Comparison of ENCODE assay signal across 25 cellular contexts in genomic region chr12:14479004-14479403, GRCh38.
"Had no signal": no experiment of that assay in that cellular context is flagged by ENCODE, and none has a peak within 500 bp of the region (broad histone marks: within the 10 kb centered on the region; RNA-seq: fewer than 3 reads in every experiment).

No MANE protein-coding gene starts in this region.

- DNase-seq: activated CD4-positive, alpha-beta T cell treated with anti-CD3 and anti-CD28 coated beads for 4 hours; activated CD8-positive, alpha-beta memory T cell treated with anti-CD3 and anti-CD28 coated beads, Interleukin-2, amount 50 U/mL, for 48 hours; activated naive CD4-positive, alpha-beta T cell treated with Interleukin-2 at 50 U/mL for 16 hours; cerebellar nuclear complex; endodermal cell; head of caudate nucleus; hypothalamus; left ventricle myocardium inferior; ovary; stimulated activated CD4-positive, alpha-beta T cell treated with anti-CD3 and anti-CD28 coated beads, Interleukin-2, amount 100 ng/mL, for 48 hours; stimulated activated CD8-positive, alpha-beta memory T cell treated with anti-CD3 and anti-CD28 coated beads, Interleukin-4, amount 100 ng/mL, for 48 hours; stimulated activated naive CD4-positive, alpha-beta T cell; substantia nigra; T-helper 1 cell; T-helper 9 cell; thyroid gland; upper lobe of right lung had no signal

- H3K4me1 ChIP-seq: gastroesophageal sphincter, left ventricle myocardium inferior, prostate gland, SJSA1, thyroid gland, upper lobe of right lung had no signal

- H3K36me3 ChIP-seq: ovary had no signal

- H3K27ac ChIP-seq: coronary artery, gastroesophageal sphincter, left ventricle myocardium inferior, neutrophil, ovary, prostate gland, SJSA1, thyroid gland, upper lobe of right lung had no signal

- H3K4me1 Mint-ChIP-seq: mesothelial cell of epicardium, nephron had no signal

- H3K27me3 ChIP-seq: gastroesophageal sphincter, neutrophil, ovary, SJSA1, thyroid gland, upper lobe of right lung had no signal

- H3K27ac Mint-ChIP-seq: mesothelial cell of epicardium, nephron had no signal

- ATAC-seq: gastroesophageal sphincter, upper lobe of right lung had no signal

- H3K4me3 ChIP-seq: coronary artery, gastroesophageal sphincter, left ventricle myocardium inferior, ovary, prostate gland, SJSA1, thyroid gland, upper lobe of right lung had no signal

- H3K4me3 Mint-ChIP-seq: endodermal cell, mesothelial cell of epicardium, nephron had no signal

- FAIRE-seq: bronchial epithelial cell had no signal

- H3K9me3 ChIP-seq: prostate gland, thyroid gland had no signal
